Comparison of ENCODE assay signal across 14 cellular contexts in the genomic region with DNA sequence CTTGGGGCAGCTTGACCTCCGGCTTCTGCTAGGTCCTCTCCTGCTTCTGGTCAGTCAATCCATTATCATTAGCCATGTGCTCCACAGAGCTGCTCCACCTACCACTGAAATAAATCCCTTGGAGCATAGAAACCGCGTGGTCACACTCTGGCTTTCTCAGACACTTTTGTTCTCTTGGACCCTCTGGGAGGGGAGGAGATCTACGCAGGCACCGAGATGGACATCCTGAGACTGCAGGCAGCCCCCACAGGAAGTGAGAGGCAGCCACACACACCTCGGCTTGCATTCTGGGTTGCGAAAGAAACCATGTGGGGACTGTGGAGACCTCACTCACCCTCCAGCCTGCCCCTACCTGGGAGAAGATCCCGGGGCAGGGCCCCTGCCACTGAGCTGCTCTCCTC.
DNase-seq lines count a peak whose midpoint lies in the region; ATAC-seq and TF ChIP-seq lines count a peak whose summit lies in the region.
"Had no signal": no experiment of that assay in that cellular context is flagged by ENCODE, and none has a peak within 500 bp of the region (broad histone marks: within the 10 kb centered on the region; RNA-seq: fewer than 3 reads in every experiment).

No MANE protein-coding gene starts in this region.

- peak; percentile 40 for DNase-seq in activated CD4-positive, alpha-beta T cell treated with anti-CD3 and anti-CD28 coated beads, Interleukin-2, amount 50 U/mL, for 1 hour
- DNase-seq in immature natural killer cell (peak; percentile 83 to 84 (median 84)), mammary epithelial cell (no peak), putamen (ENCODE audit: low spot score) (no peak), NCI-H1436 treated with DMSO at 0.1 percent for 48 hours (lab: John Stamatoyannopoulos, UW) (no peak)
- DNase-seq: cerebellar nuclear complex, HCEC 1CT, NCI-H1417, right cardiac atrium, uterus had no signal

- peaks cover 0 to 3% (median 3%) of the 10 kb centered on the region in 3 donors for H3K36me3 Mint-ChIP-seq in immature natural killer cell

- H3K27ac ChIP-seq in BLaER1 treated with 17β-estradiol and CSF1 and Interleukin-3, amounts not matched to agents 10 nM and 100 nM, result peak overlapping the region in 9 of 11 experiments; percentile 20 to 58 (median 47); a peak in 13 of 22 replicates
- H3K27ac ChIP-seq in mammary epithelial cell (ENCODE audit: insufficient read depth, low read depth, low read length), result no peak overlapping the region
- H3K27ac ChIP-seq: SK-N-MC had no signal

- H2AFZ ChIP-seq in mammary epithelial cell (ENCODE audit: low read depth, low read length), result no peak overlapping the region

- peaks cover 9 to 18% (median 16%) of the 10 kb centered on the region in 3 donors for H3K27me3 Mint-ChIP-seq in immature natural killer cell (ENCODE audit: low read depth in 3 of 3)

- in situ Hi-C loops in mammary epithelial cell (cut with MboI; ENCODE audit: low sequenced_read_pairs in 2 of 2), result no loop called here

- 83% methylated on average over 6 of the region's 8 CpGs for WGBS in mammary epithelial cell (ENCODE audit: low coverage, missing lambda C conversion rate)

- H3K9me3 ChIP-seq in BLaER1 treated with 17β-estradiol and CSF1 and Interleukin-3, amounts not matched to agents 10 nM and 100 nM (replicated peaks in 1 of 11), result peaks cover 0 to 5% (median 0%) of the 10 kb centered on the region in 11 experiments; a peak in 1 of 22 replicates
- no peaks in the 10 kb centered on the region for H3K9me3 ChIP-seq in mammary epithelial cell (replicated peaks; ENCODE audit: insufficient read depth, low read length)
- H3K9me3 ChIP-seq: uterus had no signal

- peaks cover 14 to 22% (median 20%) of the 10 kb centered on the region in 10 experiments for H3K4me1 ChIP-seq in BLaER1 treated with 17β-estradiol and CSF1 and Interleukin-3, amounts not matched to agents 10 nM and 100 nM
- peaks cover 5% of the 10 kb centered on the region for H3K4me1 ChIP-seq in mammary epithelial cell (ENCODE audit: insufficient read depth, low read length)

- no peak for TF ChIP-seq CTCF in mammary epithelial cell (conservative IDR thresholded peaks at IDR 0.05 in 1 of 2, IDR thresholded peaks at IDR 0.05 in 1 of 2; ENCODE audit: extremely low read depth in 1 of 2, insufficient read depth in 1 of 2, low read depth in 1 of 2, low read length in 2 of 2)

- H3K4me1 Mint-ChIP-seq in immature natural killer cell, result peaks cover 7 to 66% of the 10 kb centered on the region in 2 donors

- H3K27me3 ChIP-seq in BLaER1 treated with 17β-estradiol and CSF1 and Interleukin-3, amounts not matched to agents 10 nM and 100 nM, result no peaks in the 10 kb centered on the region
- H3K27me3 ChIP-seq in mammary epithelial cell (ENCODE audit: insufficient read depth, low read length), result no peaks in the 10 kb centered on the region
- H3K27me3 ChIP-seq: uterus had no signal

- H3K4me3 Mint-ChIP-seq in immature natural killer cell, result peak overlapping the region; percentile 87 to 98 (median 92)

- peaks cover 0 to 54% (median 0%) of the 10 kb centered on the region in 11 experiments; a peak in 6 of 22 replicates for H4K20me1 ChIP-seq in BLaER1 treated with 17β-estradiol and CSF1 and Interleukin-3, amounts not matched to agents 10 nM and 100 nM
- no peaks in the 10 kb centered on the region for H4K20me1 ChIP-seq in mammary epithelial cell (ENCODE audit: insufficient read depth, low read length)

- no peaks in the 10 kb centered on the region for H3K9me3 Mint-ChIP-seq in immature natural killer cell

- ATAC-seq in GM21529 (IDR thresholded peaks at IDR 0.05; ENCODE audit: unreplicated experiment) (peak; percentile 74), HG03457 (IDR thresholded peaks at IDR 0.05; ENCODE audit: unreplicated experiment) (no peak)

- peak overlapping the region; percentile 47 to 85 (median 73) for H3K4me2 ChIP-seq in BLaER1 treated with 17β-estradiol and CSF1 and Interleukin-3, amounts not matched to agents 10 nM and 100 nM
- no peak overlapping the region for H3K4me2 ChIP-seq in mammary epithelial cell (ENCODE audit: insufficient read depth, low read depth, low read length)

- peak overlapping the region in 1 of 10 experiments; percentile 20; a peak in 1 of 20 replicates for H3K4me3 ChIP-seq in BLaER1 treated with 17β-estradiol and CSF1 and Interleukin-3, amounts not matched to agents 10 nM and 100 nM
- H3K4me3 ChIP-seq in mammary epithelial cell (replicated peaks in 1 of 3; ENCODE audit: insufficient read depth in 1 of 3, low read depth in 2 of 3, low read length in 3 of 3), result no peak overlapping the region
- H3K4me3 ChIP-seq: SK-N-MC, uterus had no signal

- peak overlapping the region in 4 of 11 experiments; percentile 11 to 40 (median 18); a peak in 4 of 22 replicates for H3K9ac ChIP-seq in BLaER1 treated with 17β-estradiol and CSF1 and Interleukin-3, amounts not matched to agents 10 nM and 100 nM
- no peak overlapping the region for H3K9ac ChIP-seq in mammary epithelial cell (ENCODE audit: insufficient read depth, low read length)

- H3K27ac Mint-ChIP-seq in immature natural killer cell, result peak overlapping the region in 5 of 6 donors; percentile 99 to 100 (median 100)

- dilution Hi-C loops in mammary epithelial cell (cut with HindIII; ENCODE audit: low sequenced_read_pairs), result no loop called here

- peaks cover 0 to 15% (median 4%) of the 10 kb centered on the region in 11 experiments; a peak in 4 of 22 replicates for H3K36me3 ChIP-seq in BLaER1 treated with 17β-estradiol and CSF1 and Interleukin-3, amounts not matched to agents 10 nM and 100 nM
- H3K36me3 ChIP-seq in mammary epithelial cell (ENCODE audit: insufficient read depth, low read length), result no peaks in the 10 kb centered on the region
- H3K36me3 ChIP-seq: uterus had no signal

- intact Hi-C loops in mammary epithelial cell (cut with micrococcal nuclease), result no loop called here

- BruUV-seq in mammary epithelial cell (replicated peaks; lab: Mats Ljungman, UMichigan), result no TSS peak

- CTCF ChIA-PET in mammary epithelial cell (lab: Charles Lee; ENCODE audit: low non-redundant PET), result no interaction called here

- peaks cover 29% of the 10 kb centered on the region for H3K79me2 ChIP-seq in mammary epithelial cell (ENCODE audit: insufficient read depth, low read length)

Comparison
In these comparisons a context has a peak if more than half of its experiments do, and no peak if none do; other contexts are left out.
1. DNase-seq: peak in activated CD4-positive, alpha-beta T cell treated with anti-CD3 and anti-CD28 coated beads, Interleukin-2, amount 50 U/mL, for 1 hour (single experiment) and immature natural killer cell (3 of 3); none in mammary epithelial cell (single experiment), putamen (single experiment) and NCI-H1436 treated with DMSO at 0.1 percent for 48 hours (single experiment).